ENCODE assay signal across 1 cellular context in the genomic region with DNA sequence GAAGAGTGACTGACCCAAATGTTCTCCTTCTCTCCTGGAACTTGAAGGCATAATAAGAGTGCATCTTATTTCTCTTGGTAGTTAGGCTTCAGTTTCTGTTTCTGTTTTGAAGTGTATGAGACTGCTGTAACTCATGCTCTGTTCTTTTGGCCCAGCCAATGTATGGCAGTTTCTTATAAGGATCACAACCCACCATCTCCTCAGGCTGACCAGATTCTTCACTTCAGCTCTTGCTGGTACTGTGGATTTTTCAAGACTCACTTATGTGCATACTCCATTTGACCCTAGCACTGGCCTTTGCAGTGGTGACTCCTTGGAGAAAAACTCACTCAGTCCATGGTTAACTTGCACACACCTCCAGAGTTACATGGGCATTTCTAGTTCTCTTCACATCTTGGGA.
TF ChIP-seq lines count a peak whose summit lies in the region.

No MANE protein-coding gene starts in this region.

TF ChIP-seq in IMR-90, 13 proteins besides CTCF, POLR2A, EP300 and RAD21:
- TF ChIP-seq RFX5 (IDR thresholded peaks at IDR 0.05; ENCODE audit: low read depth, low read length) = no peak
- TF ChIP-seq MAZ (IDR thresholded peaks at IDR 0.05; ENCODE audit: borderline replicate concordance, low read depth, low read length) = no peak
- no peak for TF ChIP-seq CHD1 (IDR thresholded peaks at IDR 0.05; ENCODE audit: low read depth, low read length)
- TF ChIP-seq, protein P1, sequence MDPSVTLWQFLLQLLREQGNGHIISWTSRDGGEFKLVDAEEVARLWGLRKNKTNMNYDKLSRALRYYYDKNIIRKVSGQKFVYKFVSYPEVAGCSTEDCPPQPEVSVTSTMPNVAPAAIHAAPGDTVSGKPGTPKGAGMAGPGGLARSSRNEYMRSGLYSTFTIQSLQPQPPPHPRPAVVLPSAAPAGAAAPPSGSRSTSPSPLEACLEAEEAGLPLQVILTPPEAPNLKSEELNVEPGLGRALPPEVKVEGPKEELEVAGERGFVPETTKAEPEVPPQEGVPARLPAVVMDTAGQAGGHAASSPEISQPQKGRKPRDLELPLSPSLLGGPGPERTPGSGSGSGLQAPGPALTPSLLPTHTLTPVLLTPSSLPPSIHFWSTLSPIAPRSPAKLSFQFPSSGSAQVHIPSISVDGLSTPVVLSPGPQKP (IDR thresholded peaks at IDR 0.05; ENCODE audit: borderline replicate concordance, low read depth, low read length) = no peak
- no peak for TF ChIP-seq NFE2L2 (IDR thresholded peaks at IDR 0.05; ENCODE audit: low read depth, low read length)
- TF ChIP-seq CEBPB (IDR thresholded peaks at IDR 0.05; ENCODE audit: low read depth, low read length) = no peak
- TF ChIP-seq, protein P2, sequence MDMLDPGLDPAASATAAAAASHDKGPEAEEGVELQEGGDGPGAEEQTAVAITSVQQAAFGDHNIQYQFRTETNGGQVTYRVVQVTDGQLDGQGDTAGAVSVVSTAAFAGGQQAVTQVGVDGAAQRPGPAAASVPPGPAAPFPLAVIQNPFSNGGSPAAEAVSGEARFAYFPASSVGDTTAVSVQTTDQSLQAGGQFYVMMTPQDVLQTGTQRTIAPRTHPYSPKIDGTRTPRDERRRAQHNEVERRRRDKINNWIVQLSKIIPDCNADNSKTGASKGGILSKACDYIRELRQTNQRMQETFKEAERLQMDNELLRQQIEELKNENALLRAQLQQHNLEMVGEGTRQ (IDR thresholded peaks at IDR 0.05; ENCODE audit: low read depth, low read length) = no peak
- TF ChIP-seq SMC3 (IDR thresholded peaks at IDR 0.05; ENCODE audit: low read depth, low read length) = no peak
- TF ChIP-seq MXI1 (IDR thresholded peaks at IDR 0.05; ENCODE audit: borderline replicate concordance, low read depth, low read length) = no peak
- TF ChIP-seq RCOR1 (IDR thresholded peaks at IDR 0.05; ENCODE audit: insufficient replicate concordance, low read length) = no peak
- TF ChIP-seq FOS (IDR thresholded peaks at IDR 0.05; ENCODE audit: low read depth, low read length) = no peak
- TF ChIP-seq BHLHE40 (IDR thresholded peaks at IDR 0.05; ENCODE audit: low read depth, low read length) = no peak
